Comparison of ENCODE assay signal across 1 cellular context in genomic region chr3:138113309-138113708, GRCh38.
TF ChIP-seq lines count a peak whose summit lies in the region.

No MANE protein-coding gene starts in this region.

TF ChIP-seq in SK-N-SH, 30 proteins besides CTCF, POLR2A, EP300 and RAD21 (continued from another document):
- TF ChIP-seq, protein P1, sequence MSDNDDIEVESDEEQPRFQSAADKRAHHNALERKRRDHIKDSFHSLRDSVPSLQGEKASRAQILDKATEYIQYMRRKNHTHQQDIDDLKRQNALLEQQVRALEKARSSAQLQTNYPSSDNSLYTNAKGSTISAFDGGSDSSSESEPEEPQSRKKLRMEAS (IDR thresholded peaks at IDR 0.05; ENCODE audit: low read depth) = no peak
- TF ChIP-seq ELF1 (IDR thresholded peaks at IDR 0.05) (no peak), SMC3 (IDR thresholded peaks at IDR 0.05; ENCODE audit: low read depth, low read length) (no peak), RFX5 (IDR thresholded peaks at IDR 0.05; ENCODE audit: low read length) (no peak), PBX3 (IDR thresholded peaks at IDR 0.05) (no peak), NFIC (IDR thresholded peaks at IDR 0.05; ENCODE audit: borderline replicate concordance) (no peak), GABPA (IDR thresholded peaks at IDR 0.05; ENCODE audit: low read depth) (no peak), MXI1 (IDR thresholded peaks at IDR 0.05; ENCODE audit: low read depth, low read length) (no peak), FOXJ3 (CRISPR knock-in tag; IDR thresholded peaks at IDR 0.05) (no peak)
- TF ChIP-seq, protein P2, sequence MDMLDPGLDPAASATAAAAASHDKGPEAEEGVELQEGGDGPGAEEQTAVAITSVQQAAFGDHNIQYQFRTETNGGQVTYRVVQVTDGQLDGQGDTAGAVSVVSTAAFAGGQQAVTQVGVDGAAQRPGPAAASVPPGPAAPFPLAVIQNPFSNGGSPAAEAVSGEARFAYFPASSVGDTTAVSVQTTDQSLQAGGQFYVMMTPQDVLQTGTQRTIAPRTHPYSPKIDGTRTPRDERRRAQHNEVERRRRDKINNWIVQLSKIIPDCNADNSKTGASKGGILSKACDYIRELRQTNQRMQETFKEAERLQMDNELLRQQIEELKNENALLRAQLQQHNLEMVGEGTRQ (IDR thresholded peaks at IDR 0.05; ENCODE audit: borderline replicate concordance, low read depth, low read length) = no peak
- TF ChIP-seq, protein P3, sequence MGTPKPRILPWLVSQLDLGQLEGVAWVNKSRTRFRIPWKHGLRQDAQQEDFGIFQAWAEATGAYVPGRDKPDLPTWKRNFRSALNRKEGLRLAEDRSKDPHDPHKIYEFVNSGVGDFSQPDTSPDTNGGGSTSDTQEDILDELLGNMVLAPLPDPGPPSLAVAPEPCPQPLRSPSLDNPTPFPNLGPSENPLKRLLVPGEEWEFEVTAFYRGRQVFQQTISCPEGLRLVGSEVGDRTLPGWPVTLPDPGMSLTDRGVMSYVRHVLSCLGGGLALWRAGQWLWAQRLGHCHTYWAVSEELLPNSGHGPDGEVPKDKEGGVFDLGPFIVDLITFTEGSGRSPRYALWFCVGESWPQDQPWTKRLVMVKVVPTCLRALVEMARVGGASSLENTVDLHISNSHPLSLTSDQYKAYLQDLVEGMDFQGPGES (IDR thresholded peaks at IDR 0.05; ENCODE audit: low read depth, low read length) = no peak
TF ChIP-seq in SK-N-SH: peak in this region for 0.
